36 cellular contexts compared by ENCODE assay signal in genomic region chr4:180462116-180462515, GRCh38.
"Had no signal": no experiment of that assay in that cellular context is flagged by ENCODE, and none has a peak within 500 bp of the region (broad histone marks: within the 10 kb centered on the region; RNA-seq: fewer than 3 reads in every experiment).

No MANE protein-coding gene starts in this region.

- H3K9me3 Mint-ChIP-seq: activated CD4-positive, alpha-beta T cell treated with anti-CD3 and anti-CD28 coated beads, Interleukin-2, amount 10 ng/mL, durations not matched to agents 24 days and 14 days; activated CD8-positive, alpha-beta T cell treated with anti-CD3 and anti-CD28 coated beads for 36 hours; activated naive CD8-positive, alpha-beta T cell treated with anti-CD3 and anti-CD28 coated beads, Interleukin-2, amount 10 ng/mL, durations not matched to agents 7 days and 5 days; activated naive CD8-positive, alpha-beta T cell treated with anti-CD3 and anti-CD28 coated beads, Interleukin-2, amount 50 U/mL, for 24 hours; activated T-helper 1 cell treated with anti-CD3 and anti-CD28 coated beads, Interleukin-12 subunit alpha, Interleukin-12 subunit beta, Interleukin-2, Interleukin-4 antibody, amounts not matched to agents 30 ng/mL and 10 ng/mL and 1 ng/mL, durations not matched to agents 14 hours and 24 hours and 36 hours; brain; T-helper 1 cell treated with Interleukin-12 subunit alpha and Interleukin-12 subunit beta and Interleukin-4 antibody, amounts not matched to agents 30 μg/mL and 1 μg/mL, for 36 hours had no signal

- H3K36me3 ChIP-seq: ascending aorta, cardiac muscle cell had no signal

- DNase-seq: activated B cell treated with CpG ODN at 0.5 μM for 24 hours; activated CD4-positive, alpha-beta memory T cell treated with anti-CD3 and anti-CD28 coated beads for 36 hours; activated CD4-positive, alpha-beta T cell treated with anti-CD3 and anti-CD28 coated beads for 4 hours; activated CD4-positive, alpha-beta T cell treated with anti-CD3 and anti-CD28 coated beads, Interleukin-2, amount 10 ng/mL, durations not matched to agents 24 days and 14 days; activated CD4-positive, alpha-beta T cell treated with anti-CD3 and anti-CD28 coated beads, Interleukin-2, amount 50 U/mL, for 1 hour; activated CD4-positive, alpha-beta T cell treated with anti-CD3 and anti-CD28 coated beads, Interleukin-2, amount 50 U/mL, for 4 hours; activated CD4-positive, CD25-positive, alpha-beta regulatory T cell treated with anti-CD3 and anti-CD28 coated beads, Interleukin-2, amount 50 U/mL, for 72 hours; activated CD8-positive, alpha-beta memory T cell treated with anti-CD3 and anti-CD28 coated beads, Interleukin-2, amount 50 U/mL, for 4 hours; activated CD8-positive, alpha-beta T cell treated with anti-CD3 and anti-CD28 coated beads for 36 hours; activated effector memory CD4-positive, alpha-beta T cell treated with anti-CD3 and anti-CD28 coated beads, Interleukin-2, amount 50 U/mL, for 16 hours; activated gamma-delta T cell treated with Interleukin-2 at 50 U/mL for 16 hours; activated naive CD4-positive, alpha-beta T cell; activated naive CD4-positive, alpha-beta T cell treated with anti-CD3 and anti-CD28 coated beads for 36 hours; activated naive CD8-positive, alpha-beta T cell treated with anti-CD3 and anti-CD28 coated beads, Interleukin-2, amount 10 ng/mL, durations not matched to agents 7 days and 5 days; activated naive CD8-positive, alpha-beta T cell treated with anti-CD3 and anti-CD28 coated beads, Interleukin-2, amount 50 U/mL, for 24 hours; activated T-cell treated with anti-CD3 and anti-CD28 coated beads for 4 hours; activated T-cell treated with anti-CD3 and anti-CD28 coated beads, Interleukin-2, amount 50 U/mL, for 1 hour; activated T-cell treated with anti-CD3 and anti-CD28 coated beads, Interleukin-2, amount 50 U/mL, for 4 hours; activated T-cell treated with anti-CD3 and anti-CD28 coated beads, Interleukin-2, amount 50 U/mL, for 72 hours; amygdala; anterior cingulate cortex; caudate nucleus; cerebellar nuclear complex; T-helper 2 cell; T-helper 9 cell had no signal

- H3K4me1 ChIP-seq: ascending aorta had no signal

- ATAC-seq: activated CD8-positive, alpha-beta T cell treated with anti-CD3 and anti-CD28 coated beads for 36 hours; activated naive CD8-positive, alpha-beta T cell treated with anti-CD3 and anti-CD28 coated beads, Interleukin-2, amount 50 U/mL, for 24 hours; activated T-cell treated with anti-CD3 and anti-CD28 coated beads, Interleukin-2, amount 50 U/mL, for 4 hours; activated T-cell treated with anti-CD3 and anti-CD28 coated beads, Interleukin-2, amount 50 U/mL, for 72 hours; activated T-helper 17 cell treated with anti-CD3 and anti-CD28 coated beads, Interleukin-2, amount 50 U/mL, for 72 hours had no signal

- H3K4me3 ChIP-seq: ascending aorta, cardiac muscle cell had no signal

- H3K27me3 ChIP-seq: ascending aorta, cardiac muscle cell had no signal

- H3K36me3 Mint-ChIP-seq: activated CD4-positive, alpha-beta memory T cell treated with anti-CD3 and anti-CD28 coated beads for 36 hours; activated naive CD4-positive, alpha-beta T cell treated with anti-CD3 and anti-CD28 coated beads, Interleukin-2, amount 50 U/mL, for 24 hours; activated naive CD8-positive, alpha-beta T cell; activated naive CD8-positive, alpha-beta T cell treated with anti-CD3 and anti-CD28 coated beads, Interleukin-2, amount 10 ng/mL, durations not matched to agents 7 days and 5 days; brain had no signal

- H3K4me1 Mint-ChIP-seq: activated B cell treated with CpG ODN at 0.5 μM for 24 hours; activated CD4-positive, alpha-beta T cell treated with anti-CD3 and anti-CD28 coated beads, Interleukin-2, amount 10 ng/mL, durations not matched to agents 24 days and 14 days; activated naive CD4-positive, alpha-beta T cell treated with anti-CD3 and anti-CD28 coated beads, Interleukin-2, amount 50 U/mL, for 24 hours; activated naive CD8-positive, alpha-beta T cell treated with anti-CD3 and anti-CD28 coated beads, Interleukin-2, amount 10 ng/mL, durations not matched to agents 7 days and 5 days; activated naive CD8-positive, alpha-beta T cell treated with anti-CD3 and anti-CD28 coated beads, Interleukin-2, amount 50 U/mL, for 24 hours; activated T-helper 17 cell treated with anti-CD3 and anti-CD28 coated beads, Interleukin-2, amount 50 U/mL, for 72 hours; central memory CD8-positive, alpha-beta T cell had no signal

- H3K27ac Mint-ChIP-seq: activated B cell treated with CpG ODN at 0.5 μM for 24 hours; activated CD4-positive, alpha-beta memory T cell treated with anti-CD3 and anti-CD28 coated beads for 36 hours; activated CD4-positive, alpha-beta T cell treated with anti-CD3 and anti-CD28 coated beads, Interleukin-2, amount 10 ng/mL, durations not matched to agents 24 days and 14 days; activated CD8-positive, alpha-beta T cell treated with anti-CD3 and anti-CD28 coated beads for 36 hours; activated naive CD4-positive, alpha-beta T cell treated with anti-CD3 and anti-CD28 coated beads for 36 hours; activated naive CD4-positive, alpha-beta T cell treated with anti-CD3 and anti-CD28 coated beads, Interleukin-2, amount 50 U/mL, for 24 hours; activated naive CD8-positive, alpha-beta T cell; activated naive CD8-positive, alpha-beta T cell treated with anti-CD3 and anti-CD28 coated beads, Interleukin-2, amount 10 ng/mL, durations not matched to agents 7 days and 5 days; activated naive CD8-positive, alpha-beta T cell treated with anti-CD3 and anti-CD28 coated beads, Interleukin-2, amount 50 U/mL, for 24 hours; activated T-cell treated with anti-CD3 and anti-CD28 coated beads, Interleukin-2, amount 50 U/mL, for 72 hours; activated T-helper 1 cell treated with anti-CD3 and anti-CD28 coated beads, Interleukin-12 subunit alpha, Interleukin-12 subunit beta, Interleukin-2, Interleukin-4 antibody, amounts not matched to agents 30 ng/mL and 10 ng/mL and 1 ng/mL, durations not matched to agents 14 hours and 24 hours and 36 hours; activated T-helper 17 cell treated with anti-CD3 and anti-CD28 coated beads, Interleukin-2, amount 50 U/mL, for 72 hours; brain; T-helper 1 cell treated with Interleukin-12 subunit alpha and Interleukin-12 subunit beta and Interleukin-4 antibody, amounts not matched to agents 30 μg/mL and 1 μg/mL, for 36 hours; T-helper 2 cell treated with Interferon-gamma antibody and Interleukin-4, amounts not matched to agents 5 μg/mL and 100 μg/mL, for 36 hours had no signal

- H3K27me3 Mint-ChIP-seq: activated B cell treated with CpG ODN at 0.5 μM for 24 hours; activated CD4-positive, alpha-beta memory T cell treated with anti-CD3 and anti-CD28 coated beads for 36 hours; activated CD4-positive, alpha-beta T cell treated with anti-CD3 and anti-CD28 coated beads, Interleukin-2, amount 10 ng/mL, durations not matched to agents 24 days and 14 days; activated CD8-positive, alpha-beta T cell treated with anti-CD3 and anti-CD28 coated beads for 36 hours; activated naive CD4-positive, alpha-beta T cell treated with anti-CD3 and anti-CD28 coated beads, Interleukin-2, amount 50 U/mL, for 24 hours; activated naive CD8-positive, alpha-beta T cell; activated naive CD8-positive, alpha-beta T cell treated with anti-CD3 and anti-CD28 coated beads, Interleukin-2, amount 10 ng/mL, durations not matched to agents 7 days and 5 days; activated naive CD8-positive, alpha-beta T cell treated with anti-CD3 and anti-CD28 coated beads, Interleukin-2, amount 50 U/mL, for 24 hours; activated T-helper 17 cell treated with anti-CD3 and anti-CD28 coated beads, Interleukin-2, amount 50 U/mL, for 72 hours; central memory CD8-positive, alpha-beta T cell had no signal

- H3K9me3 ChIP-seq: ascending aorta had no signal

- H3K4me3 Mint-ChIP-seq: activated B cell treated with CpG ODN at 0.5 μM for 24 hours; activated CD4-positive, alpha-beta memory T cell treated with anti-CD3 and anti-CD28 coated beads for 36 hours; activated CD4-positive, alpha-beta T cell treated with anti-CD3 and anti-CD28 coated beads, Interleukin-2, amount 10 ng/mL, durations not matched to agents 24 days and 14 days; activated CD8-positive, alpha-beta T cell treated with anti-CD3 and anti-CD28 coated beads for 36 hours; activated naive CD4-positive, alpha-beta T cell treated with anti-CD3 and anti-CD28 coated beads for 36 hours; activated naive CD4-positive, alpha-beta T cell treated with anti-CD3 and anti-CD28 coated beads, Interleukin-2, amount 50 U/mL, for 24 hours; activated naive CD8-positive, alpha-beta T cell; activated naive CD8-positive, alpha-beta T cell treated with anti-CD3 and anti-CD28 coated beads, Interleukin-2, amount 10 ng/mL, durations not matched to agents 7 days and 5 days; activated naive CD8-positive, alpha-beta T cell treated with anti-CD3 and anti-CD28 coated beads, Interleukin-2, amount 50 U/mL, for 24 hours; activated T-cell treated with anti-CD3 and anti-CD28 coated beads, Interleukin-2, amount 50 U/mL, for 4 hours; activated T-cell treated with anti-CD3 and anti-CD28 coated beads, Interleukin-2, amount 50 U/mL, for 72 hours; activated T-helper 1 cell treated with anti-CD3 and anti-CD28 coated beads, Interleukin-12 subunit alpha, Interleukin-12 subunit beta, Interleukin-2, Interleukin-4 antibody, amounts not matched to agents 30 ng/mL and 10 ng/mL and 1 ng/mL, durations not matched to agents 14 hours and 24 hours and 36 hours; activated T-helper 17 cell treated with anti-CD3 and anti-CD28 coated beads, Interleukin-2, amount 50 U/mL, for 72 hours; brain; central memory CD8-positive, alpha-beta T cell; T-helper 1 cell treated with Interleukin-12 subunit alpha and Interleukin-12 subunit beta and Interleukin-4 antibody, amounts not matched to agents 30 μg/mL and 1 μg/mL, for 36 hours; T-helper 2 cell treated with Interferon-gamma antibody and Interleukin-4, amounts not matched to agents 5 μg/mL and 100 μg/mL, for 36 hours had no signal

- H3K27ac ChIP-seq: ascending aorta, cardiac muscle cell, VCaP had no signal
